In the genomic region with DNA sequence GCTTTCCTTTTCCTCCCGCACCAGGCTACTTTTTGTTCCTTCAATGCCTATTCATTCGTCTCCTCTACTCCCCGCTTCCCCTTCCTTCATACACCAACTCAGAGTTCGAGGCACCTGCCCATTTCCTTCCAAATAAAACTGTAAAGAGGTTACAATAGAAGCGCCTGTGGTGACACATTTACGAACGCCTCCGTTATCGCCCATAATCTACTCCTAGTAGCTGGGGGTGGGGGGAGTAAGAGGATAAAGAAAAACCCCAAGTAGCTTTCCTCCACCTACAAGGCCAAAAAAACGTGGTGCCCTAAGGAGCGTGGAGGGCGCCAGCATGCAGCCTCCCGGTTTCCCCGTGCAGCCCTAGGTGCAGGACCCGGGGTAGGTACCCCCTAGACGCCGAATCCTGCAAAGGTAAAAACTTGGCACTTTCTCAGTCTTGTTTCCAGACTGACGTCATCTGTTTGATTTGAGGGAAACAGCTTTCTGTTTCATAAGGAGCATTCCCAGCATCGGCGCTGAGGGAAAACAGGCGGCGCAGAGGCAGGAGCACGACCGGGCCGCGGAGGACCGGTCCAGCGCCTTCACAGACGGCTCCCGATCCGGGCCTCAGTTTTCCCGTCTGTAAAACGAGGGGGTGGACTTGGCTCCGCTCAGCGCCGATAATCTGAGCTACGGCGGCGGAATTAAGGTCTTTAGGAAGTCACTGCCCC, we compare ENCODE assay signal across 8 cellular contexts. TPM values are rescaled to one million over a fixed set of nuclear protein-coding genes. Genes with fewer than 3 reads are reported as not detected.
DNase-seq lines count a peak whose midpoint lies in the region; ATAC-seq and TF ChIP-seq lines count a peak whose summit lies in the region.

No MANE protein-coding gene starts in this region.

- peaks cover 14% of the 10 kb centered on the region for H3K23me2 ChIP-seq in H9 (ENCODE audit: insufficient read length, low read depth, low read length, poor library complexity, severe bottlenecking)

- H3K27ac ChIP-seq in H9 (ENCODE audit: insufficient read length, low read depth, low read length) = no peak overlapping the region
- peak overlapping the region; percentile 14; the same call in 1 of the 2 replicates for H3K27ac ChIP-seq in SJCRH30
- H3K27ac ChIP-seq in ascending aorta = peak overlapping the region; percentile 42 to 68
- peak overlapping the region; percentile 79 to 84 (median 80) for H3K27ac ChIP-seq in sigmoid colon

- H3K36me3 Mint-ChIP-seq in H9 (ENCODE audit: insufficient read depth in 1 of 3, low read depth in 3 of 3) = peaks cover 3 to 28% (median 5%) of the 10 kb centered on the region in 3 experiments; a peak in 5 of 7 replicates

- H3K4me1 Mint-ChIP-seq in H9 = peaks cover 8 to 13% of the 10 kb centered on the region in 2 experiments

- peak overlapping the region in 2 of 3 experiments; percentile 55 to 57; a peak in 1 of 7 replicates for H3K27ac Mint-ChIP-seq in H9

- H4K5ac ChIP-seq in H9 (ENCODE audit: insufficient read length, low read depth, low read length) = no peak overlapping the region

- H2BK20ac ChIP-seq in H9 (ENCODE audit: low read depth, low read length, poor library complexity, severe bottlenecking) = no peak overlapping the region

- no CpG with 5 or more reads among the region's 39 CpGs for WGBS in H9 (ENCODE audit: extremely low coverage, insufficient read length, low lambda C conversion rate)
- WGBS in sigmoid colon, 2 donors = 1 to 3% methylated on average over 39 of the region's 39 CpGs

- H4K91ac ChIP-seq in H9 (ENCODE audit: insufficient read length, low read depth, low read length) = no peak overlapping the region

- TF ChIP-seq POLR2A in sigmoid colon (IDR thresholded peaks at IDR 0.05) = peak in 1 of 2 donors; percentile 61

- no peak overlapping the region for H4K8ac ChIP-seq in H9 (replicated peaks; ENCODE audit: insufficient read length, low read depth, low read length)

- peak overlapping the region; percentile 35 for H2AFZ ChIP-seq in H9 (ENCODE audit: low read length)

- H3K9me3 ChIP-seq in H9 (ENCODE audit: control insufficient read depth, low read depth, low read length) = no peaks in the 10 kb centered on the region
- H3K9me3 ChIP-seq in SJCRH30 (replicated peaks) = no peaks in the 10 kb centered on the region
- no peaks in the 10 kb centered on the region for H3K9me3 ChIP-seq in ascending aorta
- H3K9me3 ChIP-seq in sigmoid colon = no peaks in the 10 kb centered on the region

- H2BK5ac ChIP-seq in H9 (ENCODE audit: insufficient read length, low read length) = no peak overlapping the region

- H3K56ac ChIP-seq in H9 (ENCODE audit: insufficient read length, low read depth, low read length) = no peak overlapping the region

- no peak for ATAC-seq in GM19467 (IDR thresholded peaks at IDR 0.05; ENCODE audit: unreplicated experiment)
- no peak for ATAC-seq in HG03565 (IDR thresholded peaks at IDR 0.05; ENCODE audit: unreplicated experiment)

- no peaks in the 10 kb centered on the region for H4K20me1 ChIP-seq in H9 (ENCODE audit: control insufficient read depth, insufficient read depth, insufficient read length)

- no peak overlapping the region for H3K23ac ChIP-seq in H9 (ENCODE audit: insufficient read length, low read depth, low read length)

- H2AK5ac ChIP-seq in H9 (ENCODE audit: insufficient read length, low read length) = no peak overlapping the region

- no peak overlapping the region for H2BK120ac ChIP-seq in H9 (ENCODE audit: low read depth, low read length, poor library complexity, severe bottlenecking)

- H3K79me2 ChIP-seq in H9 (ENCODE audit: insufficient read depth, low read length) = peaks cover 6% of the 10 kb centered on the region; the same call in 1 of the 2 replicates

- peak overlapping the region; percentile 92 for H3K4me2 ChIP-seq in H9 (ENCODE audit: insufficient read depth, insufficient read length, low read length)

- H3K4me1 ChIP-seq in H9 (ENCODE audit: insufficient read depth, low read length) = no peaks in the 10 kb centered on the region
- no peaks in the 10 kb centered on the region for H3K4me1 ChIP-seq in SJCRH30
- peaks cover 0 to 12% of the 10 kb centered on the region in 2 donors for H3K4me1 ChIP-seq in ascending aorta
- H3K4me1 ChIP-seq in sigmoid colon = peaks cover 0 to 48% (median 32%) of the 10 kb centered on the region in 4 donors

- intact Hi-C loops in ascending aorta (cut with DNase I) = loop anchor here (5.0 kb wide), 1 partner anchor 85 kb away; a partner anchor contains a TSS
- intact Hi-C loops in sigmoid colon (cut with DNase I) = no loop called here

- 0 out of 2 replicates have a peak overlapping the region, but pooled peaks have one; percentile 21 for H3K14ac ChIP-seq in H9 (ENCODE audit: insufficient read depth, low read length)

- peak; percentile 64 for DNase-seq in AG08396 (ENCODE audit: low spot score)
- DNase-seq in H9 = no peak
- peak; percentile 14 to 39 for DNase-seq in SJCRH30
- no peak for DNase-seq in ascending aorta (ENCODE audit: low spot score in 2 of 2)
- DNase-seq in hepatic stellate cell (ENCODE audit: low spot score) = peak; percentile 62
- DNase-seq in sigmoid colon = peak; percentile 80

- peak overlapping the region; percentile 47 for H3K9ac ChIP-seq in H9 (ENCODE audit: extremely low read depth, insufficient read length, low read length)

- H3K4ac ChIP-seq in H9 (ENCODE audit: low read depth, low read length) = no peak overlapping the region

- no peaks in the 10 kb centered on the region for H3K27me3 ChIP-seq in H9 (ENCODE audit: insufficient read depth, low read length)
- H3K27me3 ChIP-seq in SJCRH30 = no peaks in the 10 kb centered on the region
- H3K27me3 ChIP-seq in ascending aorta = no peaks in the 10 kb centered on the region
- no peaks in the 10 kb centered on the region for H3K27me3 ChIP-seq in sigmoid colon

- peak overlapping the region; percentile 86 for H3K4me3 Mint-ChIP-seq in H9

- H3K79me1 ChIP-seq in H9 (ENCODE audit: insufficient read depth, low read depth, low read length, poor library complexity, severe bottlenecking) = no peaks in the 10 kb centered on the region

- peaks cover 3% of the 10 kb centered on the region in 2 experiments for H3K9me3 Mint-ChIP-seq in H9

- H3K4me3 ChIP-seq in SJCRH30 (peak overlapping the region; percentile 72), ascending aorta (peak overlapping the region; percentile 84 to 95), sigmoid colon (peak overlapping the region; percentile 61 to 89 (median 77))

- TF ChIP-seq CTCF in H9 (conservative IDR thresholded peaks at IDR 0.05) = no peak
- no peak for TF ChIP-seq CTCF in ascending aorta (IDR thresholded peaks at IDR 0.05)
- no peak for TF ChIP-seq CTCF in sigmoid colon (IDR thresholded peaks at IDR 0.05)

- H3K36me3 ChIP-seq in SJCRH30 = peaks cover 13% of the 10 kb centered on the region; the same call in 1 of the 2 replicates
- no peaks in the 10 kb centered on the region for H3K36me3 ChIP-seq in ascending aorta
- H3K36me3 ChIP-seq in sigmoid colon = no peaks in the 10 kb centered on the region

- no peak overlapping the region for H3T11ph ChIP-seq in H9 (ENCODE audit: low read length)

- no peak for TF ChIP-seq EP300 in sigmoid colon (IDR thresholded peaks at IDR 0.05)

- no peak overlapping the region for H2BK12ac ChIP-seq in H9 (ENCODE audit: insufficient read length, low read depth, low read length)

- peaks cover 2% of the 10 kb centered on the region for H3K27me3 Mint-ChIP-seq in H9 (ENCODE audit: low read depth)

- H2BK15ac ChIP-seq in H9 (ENCODE audit: low read depth, low read length) = no peak overlapping the region

- H3K18ac ChIP-seq in H9 (ENCODE audit: insufficient read length, low read depth, low read length) = no peak overlapping the region

RNA-seq across cellular contexts. Expression of a gene that starts 0.9 kb away (rescaled TPM):
- total RNA-seq in H9 (2021) = 115 and 117 TPM in 2 replicates
- total RNA-seq in SJCRH30 (2014; rRNA removed; shearing (Covaris generic)) = 123 and 125 TPM in 2 replicates
- total RNA-seq in ascending aorta = 66.4 TPM
- total RNA-seq in sigmoid colon = 10 to 100 TPM; 51.2 to 99.5 (median 70.6) TPM
- 100 to 1,000 TPM; 179 to 273 (median 179) TPM for polyA plus RNA-seq in sigmoid colon

RNA-seq across cellular contexts. Expression of a gene that starts 51.5 kb away (rescaled TPM):
- not detected in 2 replicates for total RNA-seq in H9 (2021)
- not detected in 2 replicates for total RNA-seq in SJCRH30 (2014; rRNA removed; shearing (Covaris generic))
- not detected for total RNA-seq in ascending aorta
- under 1 TPM in 2 of 4 donors, not detected in 2; under 0.01 TPM for total RNA-seq in sigmoid colon
- polyA plus RNA-seq in sigmoid colon = under 1 TPM in 1 of 3 donors, not detected in 2; 0.44 TPM

Comparison
In these comparisons a context has a peak if more than half of its experiments do, and no peak if none do; other contexts are left out.
1. DNase-seq: peak in AG08396 (single experiment), SJCRH30 (2 of 2), hepatic stellate cell (single experiment) and sigmoid colon (single experiment); none in H9 (single experiment) and ascending aorta (0 of 2).
2. Peak in every context shown above with its lines, with median percentiles within 50 percentile points of each other: H3K4me3 ChIP-seq.